22 cellular contexts compared by ENCODE assay signal in the genomic region with DNA sequence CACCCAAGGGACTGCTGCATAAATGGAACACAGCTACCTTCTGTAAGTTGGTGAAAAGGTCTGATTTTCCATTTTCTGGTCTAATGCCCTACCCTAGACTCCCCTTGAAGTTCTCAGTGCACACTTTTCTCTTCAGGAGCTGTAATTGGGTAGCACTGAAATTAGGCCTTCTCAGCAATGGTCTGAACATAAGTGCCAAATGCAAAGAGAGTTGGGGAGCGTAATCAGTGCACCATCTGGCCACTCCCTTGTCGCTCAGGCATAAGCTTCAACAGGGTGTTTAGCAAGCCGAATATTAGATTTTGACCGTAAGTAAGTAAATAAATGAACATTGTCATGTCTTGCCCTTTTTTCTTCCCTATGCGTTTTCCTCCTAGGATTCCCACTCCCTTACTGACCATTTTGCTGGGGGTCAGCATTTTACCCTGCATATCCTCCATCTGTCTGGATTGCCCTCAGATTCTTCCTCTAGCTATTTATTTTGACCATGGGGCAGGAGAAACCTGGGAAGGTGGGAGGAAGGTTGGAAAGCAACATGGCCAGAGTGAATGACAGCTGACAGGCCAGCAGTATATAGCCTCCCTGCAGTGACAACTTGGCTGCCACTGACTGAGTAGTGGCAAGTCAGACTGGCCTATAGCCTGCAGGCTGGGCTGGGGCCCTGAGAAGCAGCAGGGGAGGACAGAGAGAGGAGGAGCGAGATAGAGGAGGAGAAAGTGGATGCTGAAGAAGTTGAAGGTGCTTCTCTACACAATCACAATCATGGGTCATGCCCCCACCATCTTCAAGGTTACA.
"Had no signal": no experiment of that assay in that cellular context is flagged by ENCODE, and none has a peak within 500 bp of the region (broad histone marks: within the 10 kb centered on the region; RNA-seq: fewer than 3 reads in every experiment).

No MANE protein-coding gene starts in this region.

- H3K36me3 Mint-ChIP-seq: activated naive CD4-positive, alpha-beta T cell treated with anti-CD3 and anti-CD28 coated beads, Interleukin-2, amount 50 U/mL, for 24 hours; immature natural killer cell; naive thymus-derived CD8-positive, alpha-beta T cell had no signal

- H3K27ac Mint-ChIP-seq: activated CD4-positive, alpha-beta memory T cell treated with anti-CD3 and anti-CD28 coated beads, Interleukin-2, amount 10 ng/mL, durations not matched to agents 7 days and 5 days; activated CD4-positive, alpha-beta T cell treated with anti-CD3 and anti-CD28 coated beads, Interleukin-2, amount 10 ng/mL, durations not matched to agents 7 days and 5 days; activated naive CD4-positive, alpha-beta T cell treated with anti-CD3 and anti-CD28 coated beads, Interleukin-2, amount 50 U/mL, for 24 hours; activated naive CD8-positive, alpha-beta T cell treated with anti-CD3 and anti-CD28 coated beads, Interleukin-2, amount 50 U/mL, for 24 hours; activated T-cell treated with anti-CD3 and anti-CD28 coated beads, Interleukin-2, amount 50 U/mL, for 24 hours; activated T-helper 17 cell treated with anti-CD3 and anti-CD28 coated beads, Interleukin-2, amount 50 U/mL, for 72 hours; immature natural killer cell; progenitor cell of endocrine pancreas; stimulated activated naive CD8-positive, alpha-beta T cell treated with anti-CD3 and anti-CD28 coated beads, Interleukin-15, Interleukin-2, amounts not matched to agents 100 ng/mL and 50 ng/mL, for 24 hours; WTC11 had no signal

- ATAC-seq: activated naive CD8-positive, alpha-beta T cell treated with anti-CD3 and anti-CD28 coated beads, Interleukin-2, amount 50 U/mL, for 24 hours; activated T-helper 17 cell treated with anti-CD3 and anti-CD28 coated beads, Interleukin-2, amount 50 U/mL, for 72 hours; esophagus mucosa; heart left ventricle; naive thymus-derived CD8-positive, alpha-beta T cell; right lobe of liver; WTC11 had no signal

- H3K9me3 Mint-ChIP-seq: activated CD4-positive, alpha-beta memory T cell treated with anti-CD3 and anti-CD28 coated beads, Interleukin-2, amount 10 ng/mL, durations not matched to agents 7 days and 5 days; activated CD4-positive, alpha-beta T cell treated with anti-CD3 and anti-CD28 coated beads, Interleukin-2, amount 10 ng/mL, durations not matched to agents 7 days and 5 days; activated naive CD4-positive, alpha-beta T cell treated with anti-CD3 and anti-CD28 coated beads, Interleukin-2, amount 50 U/mL, for 24 hours; activated naive CD8-positive, alpha-beta T cell treated with anti-CD3 and anti-CD28 coated beads, Interleukin-2, amount 50 U/mL, for 24 hours; activated T-cell treated with anti-CD3 and anti-CD28 coated beads, Interleukin-2, amount 50 U/mL, for 24 hours; activated T-helper 17 cell treated with anti-CD3 and anti-CD28 coated beads, Interleukin-2, amount 50 U/mL, for 72 hours; immature natural killer cell; naive thymus-derived CD8-positive, alpha-beta T cell; stimulated activated naive CD8-positive, alpha-beta T cell treated with anti-CD3 and anti-CD28 coated beads, Interleukin-15, Interleukin-2, amounts not matched to agents 100 ng/mL and 50 ng/mL, for 24 hours; WTC11 had no signal

- H3K4me1 Mint-ChIP-seq: activated CD4-positive, alpha-beta memory T cell treated with anti-CD3 and anti-CD28 coated beads, Interleukin-2, amount 10 ng/mL, durations not matched to agents 7 days and 5 days; activated T-helper 17 cell treated with anti-CD3 and anti-CD28 coated beads, Interleukin-2, amount 50 U/mL, for 72 hours; immature natural killer cell had no signal

- DNase-seq: activated CD4-positive, alpha-beta memory T cell treated with anti-CD3 and anti-CD28 coated beads, Interleukin-2, amount 10 ng/mL, durations not matched to agents 7 days and 5 days; activated CD4-positive, alpha-beta T cell treated with anti-CD3 and anti-CD28 coated beads for 1 hour; activated CD4-positive, alpha-beta T cell treated with anti-CD3 and anti-CD28 coated beads, Interleukin-2, amount 10 ng/mL, durations not matched to agents 7 days and 5 days; activated CD8-positive, alpha-beta memory T cell treated with anti-CD3 and anti-CD28 coated beads, Interleukin-2, amount 50 U/mL, for 48 hours; activated naive CD8-positive, alpha-beta T cell treated with anti-CD3 and anti-CD28 coated beads, Interleukin-2, amount 50 U/mL, for 24 hours; activated T-cell treated with anti-CD3 and anti-CD28 coated beads, Interleukin-2, amount 50 U/mL, for 24 hours; foreskin fibroblast; heart left ventricle; hypothalamus; immature natural killer cell; kidney; naive thymus-derived CD8-positive, alpha-beta T cell; right lobe of liver; stimulated activated CD4-positive, alpha-beta T cell treated with anti-CD3 and anti-CD28 coated beads, Interleukin-4, amount 100 ng/mL, for 1 hour; T-helper 2 cell; upper lobe of left lung had no signal

- FAIRE-seq: kidney had no signal

- H3K4me3 Mint-ChIP-seq: activated CD4-positive, alpha-beta memory T cell treated with anti-CD3 and anti-CD28 coated beads, Interleukin-2, amount 10 ng/mL, durations not matched to agents 7 days and 5 days; activated CD4-positive, alpha-beta T cell treated with anti-CD3 and anti-CD28 coated beads, Interleukin-2, amount 10 ng/mL, durations not matched to agents 7 days and 5 days; activated naive CD4-positive, alpha-beta T cell treated with anti-CD3 and anti-CD28 coated beads, Interleukin-2, amount 50 U/mL, for 24 hours; activated naive CD8-positive, alpha-beta T cell treated with anti-CD3 and anti-CD28 coated beads, Interleukin-2, amount 50 U/mL, for 24 hours; activated T-cell treated with anti-CD3 and anti-CD28 coated beads, Interleukin-2, amount 50 U/mL, for 24 hours; activated T-helper 17 cell treated with anti-CD3 and anti-CD28 coated beads, Interleukin-2, amount 50 U/mL, for 72 hours; immature natural killer cell; stimulated activated naive CD8-positive, alpha-beta T cell treated with anti-CD3 and anti-CD28 coated beads, Interleukin-15, Interleukin-2, amounts not matched to agents 100 ng/mL and 50 ng/mL, for 24 hours had no signal
